ENCODE assay signal across 1 cellular context in the genomic region with DNA sequence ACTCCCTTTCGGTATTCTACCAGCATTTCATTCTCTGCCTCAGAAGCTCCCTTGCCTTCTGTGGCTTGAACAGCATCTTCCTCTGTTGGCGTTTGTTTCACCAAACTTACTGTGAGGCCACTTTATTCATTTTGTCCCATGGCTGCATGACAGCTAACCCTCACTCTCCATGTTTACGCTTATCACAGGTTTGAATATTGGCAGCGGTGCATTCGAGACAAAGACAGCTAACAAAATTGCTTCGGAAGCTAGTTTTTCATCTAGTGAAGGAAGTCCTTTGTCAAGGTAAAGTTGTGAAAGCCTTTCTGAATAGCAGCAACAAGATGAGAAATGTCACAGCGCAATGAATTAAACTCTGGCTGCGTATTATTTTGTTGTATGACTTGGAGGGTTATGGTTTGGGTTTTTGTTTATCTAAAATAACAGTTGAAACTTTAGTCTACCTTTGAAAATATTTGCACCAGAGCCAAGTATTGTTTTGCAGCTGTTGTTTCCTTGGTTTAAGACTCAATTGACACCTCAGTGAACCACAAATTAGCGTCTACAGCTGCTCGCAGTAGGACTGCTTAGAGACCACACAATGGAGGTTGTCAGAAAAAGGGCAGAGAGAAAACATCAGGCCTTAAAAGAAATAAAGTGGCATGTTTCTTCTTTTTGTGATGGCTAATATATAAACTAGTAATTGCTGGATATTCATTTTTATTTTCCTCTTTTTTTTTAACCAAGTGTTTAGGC.
TF ChIP-seq lines count a peak whose summit lies in the region.

No MANE protein-coding gene starts in this region.

TF ChIP-seq in H1, 55 proteins besides CTCF, POLR2A, EP300 and RAD21 (continued from another document):
- TF ChIP-seq, protein P1, sequence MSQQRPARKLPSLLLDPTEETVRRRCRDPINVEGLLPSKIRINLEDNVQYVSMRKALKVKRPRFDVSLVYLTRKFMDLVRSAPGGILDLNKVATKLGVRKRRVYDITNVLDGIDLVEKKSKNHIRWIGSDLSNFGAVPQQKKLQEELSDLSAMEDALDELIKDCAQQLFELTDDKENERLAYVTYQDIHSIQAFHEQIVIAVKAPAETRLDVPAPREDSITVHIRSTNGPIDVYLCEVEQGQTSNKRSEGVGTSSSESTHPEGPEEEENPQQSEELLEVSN (IDR thresholded peaks at IDR 0.05): no peak
- TF ChIP-seq POU5F1 (IDR thresholded peaks at IDR 0.05; ENCODE audit: low read depth, low read length) (no peak), CREB1 (IDR thresholded peaks at IDR 0.05) (no peak), RXRA (IDR thresholded peaks at IDR 0.05; ENCODE audit: insufficient read depth, low read depth, low read length) (no peak), SUZ12 (IDR thresholded peaks at IDR 0.05; ENCODE audit: low read length) (no peak), SP1 (IDR thresholded peaks at IDR 0.05; ENCODE audit: low read depth, low read length) (no peak)
TF ChIP-seq in H1: peak in this region for 0.
